1 cellular context compared by ENCODE assay signal in the genomic region with DNA sequence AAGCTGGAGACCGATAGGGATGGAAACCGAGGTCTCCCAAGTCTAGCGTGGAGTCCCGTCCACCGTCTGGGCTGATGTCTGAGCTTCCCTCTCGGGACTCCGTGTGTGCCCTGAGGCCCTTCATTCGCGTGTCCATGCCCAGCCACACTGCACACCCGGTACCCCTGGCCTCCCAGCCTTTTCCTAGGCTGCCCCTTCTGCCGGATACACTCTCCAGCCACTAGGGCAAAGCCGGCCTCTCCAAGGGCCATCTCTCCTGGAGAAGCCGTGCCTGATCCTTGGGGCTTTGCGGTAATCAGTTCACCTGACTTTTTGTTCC.
TF ChIP-seq lines count a peak whose summit lies in the region.

No MANE protein-coding gene starts in this region.

TF ChIP-seq in WTC11, 78 proteins besides CTCF, POLR2A, EP300 and RAD21 (continued from another document):
- TF ChIP-seq, protein P1, sequence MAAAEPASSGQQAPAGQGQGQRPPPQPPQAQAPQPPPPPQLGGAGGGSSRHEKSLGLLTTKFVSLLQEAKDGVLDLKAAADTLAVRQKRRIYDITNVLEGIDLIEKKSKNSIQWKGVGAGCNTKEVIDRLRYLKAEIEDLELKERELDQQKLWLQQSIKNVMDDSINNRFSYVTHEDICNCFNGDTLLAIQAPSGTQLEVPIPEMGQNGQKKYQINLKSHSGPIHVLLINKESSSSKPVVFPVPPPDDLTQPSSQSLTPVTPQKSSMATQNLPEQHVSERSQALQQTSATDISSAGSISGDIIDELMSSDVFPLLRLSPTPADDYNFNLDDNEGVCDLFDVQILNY (CRISPR knock-in tag; IDR thresholded peaks at IDR 0.05) = no peak
